ENCODE assay signal across 8 cellular contexts in genomic region chr2:171923206-171923605, GRCh38. TPM values are rescaled to one million over a fixed set of nuclear protein-coding genes. Genes with fewer than 3 reads are reported as not detected.
DNase-seq lines count a peak whose midpoint lies in the region; ATAC-seq, FAIRE-seq and TF ChIP-seq lines count a peak whose summit lies in the region.

No MANE protein-coding gene starts in this region.

- peak overlapping the region; percentile 87 for H3K9ac ChIP-seq in endothelial cell of umbilical vein (replicated peaks; ENCODE audit: extremely low read depth, insufficient read depth, low read length)
- H3K9ac ChIP-seq in neural progenitor cell = peak overlapping the region; percentile 85

- POLR2A ChIA-PET in endothelial cell of umbilical vein (lab: Charles Lee) = interaction anchor here (0.7 kb wide), 1 partner anchor 352 kb away, joined by 4 read pairs; no protein-coding TSS in a partner anchor

- peak overlapping the region; percentile 86 for H3K4me3 ChIP-seq in RWPE2 (ENCODE audit: severe bottlenecking)
- H3K4me3 ChIP-seq in endothelial cell of umbilical vein (replicated peaks in 1 of 3; ENCODE audit: insufficient read depth in 1 of 3, low read depth in 1 of 3, low read length in 3 of 3) = peak overlapping the region; percentile 32 to 79 (median 57)
- peak overlapping the region; percentile 77 for H3K4me3 ChIP-seq in neural progenitor cell

- peak overlapping the region; percentile 97 for H3K27ac Mint-ChIP-seq in stimulated activated naive CD8-positive, alpha-beta T cell treated with anti-CD3 and anti-CD28 coated beads, Interleukin-15, Interleukin-2, amounts not matched to agents 100 ng/mL and 50 ng/mL, for 24 hours
- peak overlapping the region; percentile 80 for H3K27ac Mint-ChIP-seq in neural progenitor cell

- DNase-seq in stimulated activated naive CD8-positive, alpha-beta T cell treated with anti-CD3 and anti-CD28 coated beads, Interleukin-15, Interleukin-2, amounts not matched to agents 100 U/mL and 50 U/mL, for 24 hours = no peak
- DNase-seq in RWPE2 (ENCODE audit: low spot score) = no peak
- DNase-seq in endothelial cell of umbilical vein (ENCODE audit: low read depth, low spot score) = peak; percentile 31
- no peak for DNase-seq in neural progenitor cell (ENCODE audit: low spot score)

- H3K9me3 Mint-ChIP-seq in stimulated activated naive CD8-positive, alpha-beta T cell treated with anti-CD3 and anti-CD28 coated beads, Interleukin-15, Interleukin-2, amounts not matched to agents 100 ng/mL and 50 ng/mL, for 24 hours = no peaks in the 10 kb centered on the region
- no peaks in the 10 kb centered on the region for H3K9me3 Mint-ChIP-seq in neural progenitor cell

- no peaks in the 10 kb centered on the region for H3K27me3 Mint-ChIP-seq in stimulated activated naive CD8-positive, alpha-beta T cell treated with anti-CD3 and anti-CD28 coated beads, Interleukin-15, Interleukin-2, amounts not matched to agents 100 ng/mL and 50 ng/mL, for 24 hours
- no peaks in the 10 kb centered on the region for H3K27me3 Mint-ChIP-seq in neural progenitor cell (ENCODE audit: insufficient read depth, low read depth)

- dilution Hi-C loops in endothelial cell of umbilical vein (cut with MboI; ENCODE audit: extremely low pct_ligation_motif_present, low sequenced_read_pairs) = no loop called here

- H3K9me3 ChIP-seq in RWPE2 (ENCODE audit: severe bottlenecking) (no peaks in the 10 kb centered on the region), endothelial cell of umbilical vein (replicated peaks; ENCODE audit: control insufficient read depth, insufficient read depth, low read length) (no peaks in the 10 kb centered on the region), neural progenitor cell (ENCODE audit: low read depth) (no peaks in the 10 kb centered on the region)

- no peak for ATAC-seq in stimulated activated naive CD8-positive, alpha-beta T cell treated with anti-CD3 and anti-CD28 coated beads, Interleukin-15, Interleukin-2, amounts not matched to agents 100 U/mL and 50 U/mL, for 24 hours
- ATAC-seq in RWPE2 (ENCODE audit: low read depth) (no peak), GM19395 (IDR thresholded peaks at IDR 0.05; ENCODE audit: unreplicated experiment) (no peak), HG03135 (IDR thresholded peaks at IDR 0.05; ENCODE audit: unreplicated experiment) (no peak), HG03342 (IDR thresholded peaks at IDR 0.05; ENCODE audit: unreplicated experiment) (no peak)

- peaks cover 20% of the 10 kb centered on the region for H3F3A ChIP-seq in neural progenitor cell (ENCODE audit: low read depth)

- H3K4me1 ChIP-seq in RWPE2 (ENCODE audit: insufficient read depth, poor library complexity, severe bottlenecking) (peaks cover 5% of the 10 kb centered on the region), endothelial cell of umbilical vein (ENCODE audit: control insufficient read depth, extremely low read depth, insufficient read depth, low read length) (peaks cover 13% of the 10 kb centered on the region), neural progenitor cell (peaks cover 6% of the 10 kb centered on the region)

- TF ChIP-seq POLR2A in endothelial cell of umbilical vein (IDR thresholded peaks at IDR 0.05; ENCODE audit: low read depth, low read length) = no peak

- H3K9me1 ChIP-seq in endothelial cell of umbilical vein (replicated peaks; ENCODE audit: control insufficient read depth, extremely low read depth, insufficient read depth, low read length) = no peaks in the 10 kb centered on the region

- TF ChIP-seq CTCF in RWPE2 (IDR thresholded peaks at IDR 0.05; ENCODE audit: poor library complexity, severe bottlenecking) (no peak), endothelial cell of umbilical vein (IDR thresholded peaks at IDR 0.05; ENCODE audit: extremely low read depth in 1 of 2, insufficient read depth in 1 of 2, low read depth in 1 of 2, low read length in 2 of 2) (no peak), neural progenitor cell (IDR thresholded peaks at IDR 0.05) (no peak)

- intact Hi-C loops in endothelial cell of umbilical vein (cut with micrococcal nuclease) = loop anchor here (2.0 to 5.0 kb wide), 4 partner anchors 76 to 210 kb away; partner anchors contain the start of genes DLX1 and METAP1D

- no peak overlapping the region for H2AFZ ChIP-seq in endothelial cell of umbilical vein (ENCODE audit: low read depth, low read length)
- H2AFZ ChIP-seq in neural progenitor cell (replicated peaks) = no peak overlapping the region

- H3K4me3 Mint-ChIP-seq in stimulated activated naive CD8-positive, alpha-beta T cell treated with anti-CD3 and anti-CD28 coated beads, Interleukin-15, Interleukin-2, amounts not matched to agents 100 ng/mL and 50 ng/mL, for 24 hours = peak overlapping the region; percentile 99
- H3K4me3 Mint-ChIP-seq in neural progenitor cell = peak overlapping the region; percentile 93

- H3K36me3 ChIP-seq in RWPE2 (ENCODE audit: low read depth) = peaks cover 46% of the 10 kb centered on the region
- H3K36me3 ChIP-seq in endothelial cell of umbilical vein (ENCODE audit: control insufficient read depth in 2 of 2, extremely low read depth in 1 of 2, insufficient read depth in 2 of 2, low read length in 2 of 2) = no peaks in the 10 kb centered on the region
- peaks cover 4% of the 10 kb centered on the region for H3K36me3 ChIP-seq in neural progenitor cell

- CTCF ChIA-PET in endothelial cell of umbilical vein (lab: Charles Lee) = interaction anchor here (1.1 to 2.0 kb wide), 5 partner anchors 17 to 217 kb away, joined by 3 to 6 read pairs (median 4); no protein-coding TSS in a partner anchor

- H4K20me1 ChIP-seq in endothelial cell of umbilical vein (replicated peaks; ENCODE audit: control insufficient read depth, extremely low read depth, insufficient read depth, low read length) (no peaks in the 10 kb centered on the region), neural progenitor cell (ENCODE audit: low read depth) (no peaks in the 10 kb centered on the region)

- no peak for FAIRE-seq in endothelial cell of umbilical vein (lab: Jason Lieb, UNC)

- H3K27me3 ChIP-seq in RWPE2 (ENCODE audit: insufficient read depth, poor library complexity, severe bottlenecking) (no peaks in the 10 kb centered on the region), endothelial cell of umbilical vein (ENCODE audit: control insufficient read depth in 2 of 2, insufficient read depth in 2 of 2, low read length in 2 of 2) (no peaks in the 10 kb centered on the region), neural progenitor cell (no peaks in the 10 kb centered on the region)

- H3K4me2 ChIP-seq in endothelial cell of umbilical vein (ENCODE audit: insufficient read depth, low read length) (peak overlapping the region; percentile 95), neural progenitor cell (peak overlapping the region; percentile 91)

- BruUV-seq in endothelial cell of umbilical vein (replicated peaks; lab: Mats Ljungman, UMichigan) = no TSS peak

- peaks cover 27% of the 10 kb centered on the region for H3K36me3 Mint-ChIP-seq in stimulated activated naive CD8-positive, alpha-beta T cell treated with anti-CD3 and anti-CD28 coated beads, Interleukin-15, Interleukin-2, amounts not matched to agents 100 ng/mL and 50 ng/mL, for 24 hours (ENCODE audit: low read depth)
- H3K36me3 Mint-ChIP-seq in neural progenitor cell = peaks cover 14% of the 10 kb centered on the region

- peak overlapping the region; percentile 70 for H3K27ac ChIP-seq in RWPE2 (ENCODE audit: poor library complexity, severe bottlenecking)
- peak overlapping the region; percentile 77 for H3K27ac ChIP-seq in endothelial cell of umbilical vein (ENCODE audit: insufficient read depth, low read depth, low read length)
- no peak overlapping the region for H3K27ac ChIP-seq in neural progenitor cell

- H3K79me2 ChIP-seq in endothelial cell of umbilical vein (ENCODE audit: control insufficient read depth, insufficient read depth, low read length) = peaks cover 27% of the 10 kb centered on the region
- H3K79me2 ChIP-seq in neural progenitor cell (ENCODE audit: low read depth) = peaks cover 57% of the 10 kb centered on the region

- H3K4me1 Mint-ChIP-seq in stimulated activated naive CD8-positive, alpha-beta T cell treated with anti-CD3 and anti-CD28 coated beads, Interleukin-15, Interleukin-2, amounts not matched to agents 100 ng/mL and 50 ng/mL, for 24 hours (ENCODE audit: low read depth) = peaks cover 51% of the 10 kb centered on the region
- peaks cover 19% of the 10 kb centered on the region for H3K4me1 Mint-ChIP-seq in neural progenitor cell

TF ChIP-seq in endothelial cell of umbilical vein, 7 proteins besides CTCF, POLR2A, EP300 and RAD21 (continues in another document):
- TF ChIP-seq POLR2AphosphoS5 (IDR thresholded peaks at IDR 0.05; ENCODE audit: insufficient read depth, low read depth, low read length) (no peak), GATA2 (IDR thresholded peaks at IDR 0.05; ENCODE audit: insufficient read depth, insufficient read length, low read depth, low read length) (no peak), FOS (IDR thresholded peaks at IDR 0.05; ENCODE audit: borderline replicate concordance, insufficient read depth, low read length) (no peak), MAX (IDR thresholded peaks at IDR 0.05; ENCODE audit: insufficient read depth, insufficient read length) (no peak), EZH2 (IDR thresholded peaks at IDR 0.05; ENCODE audit: borderline replicate concordance, low read depth, low read length, severe bottlenecking) (no peak)

RNA-seq across cellular contexts. Expression of gene HAT1, which starts 0.9 kb away (rescaled TPM):
- total RNA-seq in endothelial cell of umbilical vein = 49.7 and 50.3 TPM in 2 replicates
- polyA plus RNA-seq in endothelial cell of umbilical vein = 18.3 and 27.4 TPM in 2 replicates
- polyA plus RNA-seq in endothelial cell of umbilical vein (2011; cell fraction: cytosol; rRNA removed) = 41.8 and 46.4 TPM in 2 replicates
- 21.2 and 29.5 TPM in 2 replicates for polyA plus RNA-seq in endothelial cell of umbilical vein (2011; cell fraction: nucleus; rRNA removed)
- 43.6 and 68.2 TPM in 2 replicates for polyA plus RNA-seq in endothelial cell of umbilical vein (2012)
- polyA minus RNA-seq in endothelial cell of umbilical vein = 24.3 and 25.1 TPM in 2 replicates
- polyA minus RNA-seq in endothelial cell of umbilical vein (2011; cell fraction: cytosol; rRNA and poly(A)+ RNA removed) = 29.2 TPM
- 17.6 and 29.7 TPM in 2 replicates for polyA minus RNA-seq in endothelial cell of umbilical vein (2011; cell fraction: nucleus; rRNA and poly(A)+ RNA removed)
- total RNA-seq in neural progenitor cell (ENCODE audit: low replicate concordance) = 63.6 and 109 TPM in 2 replicates

RNA-seq across cellular contexts. Expression of gene SLC25A12, which starts 29.2 kb away (rescaled TPM):
- total RNA-seq in endothelial cell of umbilical vein (17.1 and 17.5 TPM in 2 replicates), neural progenitor cell (ENCODE audit: low replicate concordance) (1.4 and 2.3 TPM in 2 replicates)
- polyA plus RNA-seq in endothelial cell of umbilical vein = 11.7 and 13.6 TPM in 2 replicates
- 13.3 and 13.4 TPM in 2 replicates for polyA plus RNA-seq in endothelial cell of umbilical vein (2011; cell fraction: cytosol; rRNA removed)
- polyA plus RNA-seq in endothelial cell of umbilical vein (2011; cell fraction: nucleus; rRNA removed) = 25.2 and 27.8 TPM in 2 replicates
- polyA plus RNA-seq in endothelial cell of umbilical vein (2012) = 13.2 and 19.3 TPM in 2 replicates
- 19.9 and 21.6 TPM in 2 replicates for polyA minus RNA-seq in endothelial cell of umbilical vein
- 6.5 TPM for polyA minus RNA-seq in endothelial cell of umbilical vein (2011; cell fraction: cytosol; rRNA and poly(A)+ RNA removed)
- 20.1 and 32.8 TPM in 2 replicates for polyA minus RNA-seq in endothelial cell of umbilical vein (2011; cell fraction: nucleus; rRNA and poly(A)+ RNA removed)
